ENCODE assay signal across 1 cellular context in genomic region chr2:160491922-160492371, GRCh38.
A peak's percentile ranks its signal among the peaks of the same experiment; 100 is the strongest.
TF ChIP-seq lines count a peak whose summit lies in the region.

No MANE protein-coding gene starts in this region.

TF ChIP-seq in H1, 55 proteins besides CTCF, POLR2A, EP300 and RAD21:
- TF ChIP-seq MAX (IDR thresholded peaks at IDR 0.05) (no peak), TEAD4 (IDR thresholded peaks at IDR 0.05; ENCODE audit: low read depth, low read length) (no peak), TBP (IDR thresholded peaks at IDR 0.05; ENCODE audit: low read depth, low read length) (no peak), TAF7 (optimal IDR thresholded peaks at IDR 0.05; ENCODE audit: borderline replicate concordance, low read depth, low read length) (no peak), YY1 (IDR thresholded peaks at IDR 0.05; ENCODE audit: low read depth, low read length) (peak; percentile 40; the same call in 1 of the 2 replicates), EZH2 (IDR thresholded peaks at IDR 0.05; ENCODE audit: low read depth, low read length, severe bottlenecking) (no peak), SP1 (IDR thresholded peaks at IDR 0.05; ENCODE audit: low read depth, low read length) (no peak), POLR2AphosphoS5 (IDR thresholded peaks at IDR 0.05; ENCODE audit: low read depth, low read length) (no peak)
